In the genomic region with DNA sequence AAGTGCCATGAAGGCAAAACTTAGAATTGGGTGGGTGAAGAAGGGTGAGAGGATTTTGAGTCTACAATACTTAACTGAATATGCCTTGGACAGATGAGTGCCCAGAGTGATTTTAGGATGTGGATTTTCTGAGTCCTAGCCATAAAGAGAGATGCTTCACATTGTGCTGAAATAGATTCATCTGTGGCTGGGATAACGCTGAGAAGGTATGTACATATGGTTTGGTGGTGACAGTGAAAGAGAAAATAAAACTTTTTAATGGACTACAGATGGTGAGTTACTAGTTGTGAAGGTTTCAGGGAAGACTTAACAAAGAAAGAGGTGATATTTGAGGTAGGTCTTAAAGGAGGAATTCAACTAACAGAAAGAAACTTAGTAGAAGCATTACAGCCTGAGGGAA, we compare ENCODE assay signal across 33 cellular contexts.
"Had no signal": no experiment of that assay in that cellular context is flagged by ENCODE, and none has a peak within 500 bp of the region (broad histone marks: within the 10 kb centered on the region; RNA-seq: fewer than 3 reads in every experiment).

No MANE protein-coding gene starts in this region.

- H3K4me1 ChIP-seq: ascending aorta had no signal

- H3K27ac ChIP-seq: ascending aorta, cardiac muscle cell, VCaP had no signal

- H3K36me3 ChIP-seq: ascending aorta, cardiac muscle cell had no signal

- H3K27me3 ChIP-seq: ascending aorta, cardiac muscle cell had no signal

- H3K27me3 Mint-ChIP-seq: activated B cell treated with CpG ODN at 0.5 μM for 24 hours; activated CD4-positive, alpha-beta memory T cell treated with anti-CD3 and anti-CD28 coated beads for 36 hours; activated CD4-positive, alpha-beta T cell treated with anti-CD3 and anti-CD28 coated beads, Interleukin-2, amount 10 ng/mL, durations not matched to agents 24 days and 14 days; activated CD8-positive, alpha-beta T cell treated with anti-CD3 and anti-CD28 coated beads for 36 hours; activated naive CD4-positive, alpha-beta T cell treated with anti-CD3 and anti-CD28 coated beads, Interleukin-2, amount 10 ng/mL, durations not matched to agents 7 days and 5 days; activated naive CD4-positive, alpha-beta T cell treated with anti-CD3 and anti-CD28 coated beads, Interleukin-2, amount 50 U/mL, for 24 hours; activated naive CD8-positive, alpha-beta T cell; activated naive CD8-positive, alpha-beta T cell treated with anti-CD3 and anti-CD28 coated beads, Interleukin-2, amount 10 ng/mL, durations not matched to agents 7 days and 5 days; activated naive CD8-positive, alpha-beta T cell treated with anti-CD3 and anti-CD28 coated beads, Interleukin-2, amount 50 U/mL, for 24 hours; activated T-cell treated with anti-CD3 and anti-CD28 coated beads, Interleukin-2, amount 50 U/mL, for 24 hours; brain; central memory CD8-positive, alpha-beta T cell had no signal

- DNase-seq: activated B cell treated with CpG ODN at 0.5 μM for 24 hours; activated CD4-positive, alpha-beta memory T cell treated with anti-CD3 and anti-CD28 coated beads for 36 hours; activated CD4-positive, alpha-beta T cell treated with anti-CD3 and anti-CD28 coated beads for 4 hours; activated CD4-positive, alpha-beta T cell treated with anti-CD3 and anti-CD28 coated beads, Interleukin-2, amount 10 ng/mL, durations not matched to agents 24 days and 14 days; activated CD4-positive, alpha-beta T cell treated with anti-CD3 and anti-CD28 coated beads, Interleukin-2, amount 50 U/mL, for 1 hour; activated CD4-positive, alpha-beta T cell treated with anti-CD3 and anti-CD28 coated beads, Interleukin-2, amount 50 U/mL, for 4 hours; activated CD4-positive, CD25-positive, alpha-beta regulatory T cell treated with anti-CD3 and anti-CD28 coated beads, Interleukin-2, amount 50 U/mL, for 72 hours; activated CD8-positive, alpha-beta memory T cell treated with anti-CD3 and anti-CD28 coated beads, Interleukin-2, amount 50 U/mL, for 4 hours; activated CD8-positive, alpha-beta T cell treated with anti-CD3 and anti-CD28 coated beads for 36 hours; activated effector memory CD4-positive, alpha-beta T cell treated with Interleukin-2 at 50 U/mL for 16 hours; activated gamma-delta T cell; activated naive CD4-positive, alpha-beta T cell treated with anti-CD3 and anti-CD28 coated beads, Interleukin-2, amount 10 ng/mL, durations not matched to agents 7 days and 5 days; activated naive CD4-positive, alpha-beta T cell treated with Interleukin-2 at 50 U/mL for 16 hours; activated naive CD8-positive, alpha-beta T cell treated with anti-CD3 and anti-CD28 coated beads, Interleukin-2, amount 10 ng/mL, durations not matched to agents 7 days and 5 days; activated naive CD8-positive, alpha-beta T cell treated with anti-CD3 and anti-CD28 coated beads, Interleukin-2, amount 50 U/mL, for 24 hours; activated T-cell treated with anti-CD3 and anti-CD28 coated beads, Interleukin-2, amount 50 U/mL, for 24 hours; activated T-cell treated with anti-CD3 and anti-CD28 coated beads, Interleukin-2, amount 50 U/mL, for 48 hours; amygdala; anterior cingulate cortex; caudate nucleus; cerebellar nuclear complex; T-helper 2 cell; T-helper 9 cell had no signal

- H3K36me3 Mint-ChIP-seq: activated CD4-positive, alpha-beta memory T cell treated with anti-CD3 and anti-CD28 coated beads for 36 hours; activated naive CD4-positive, alpha-beta T cell treated with anti-CD3 and anti-CD28 coated beads, Interleukin-2, amount 10 ng/mL, durations not matched to agents 7 days and 5 days; activated naive CD4-positive, alpha-beta T cell treated with anti-CD3 and anti-CD28 coated beads, Interleukin-2, amount 50 U/mL, for 24 hours; activated naive CD8-positive, alpha-beta T cell; activated naive CD8-positive, alpha-beta T cell treated with anti-CD3 and anti-CD28 coated beads, Interleukin-2, amount 10 ng/mL, durations not matched to agents 7 days and 5 days; brain had no signal

- H3K4me3 Mint-ChIP-seq: activated B cell treated with CpG ODN at 0.5 μM for 24 hours; activated CD4-positive, alpha-beta memory T cell treated with anti-CD3 and anti-CD28 coated beads for 36 hours; activated CD4-positive, alpha-beta T cell treated with anti-CD3 and anti-CD28 coated beads, Interleukin-2, amount 10 ng/mL, durations not matched to agents 24 days and 14 days; activated CD8-positive, alpha-beta T cell treated with anti-CD3 and anti-CD28 coated beads for 36 hours; activated naive CD4-positive, alpha-beta T cell treated with anti-CD3 and anti-CD28 coated beads, Interleukin-2, amount 10 ng/mL, durations not matched to agents 7 days and 5 days; activated naive CD4-positive, alpha-beta T cell treated with anti-CD3 and anti-CD28 coated beads, Interleukin-2, amount 50 U/mL, for 24 hours; activated naive CD8-positive, alpha-beta T cell; activated naive CD8-positive, alpha-beta T cell treated with anti-CD3 and anti-CD28 coated beads, Interleukin-2, amount 10 ng/mL, durations not matched to agents 7 days and 5 days; activated naive CD8-positive, alpha-beta T cell treated with anti-CD3 and anti-CD28 coated beads, Interleukin-2, amount 50 U/mL, for 24 hours; activated T-cell treated with anti-CD3 and anti-CD28 coated beads, Interleukin-2, amount 50 U/mL, for 24 hours; brain; central memory CD8-positive, alpha-beta T cell; T-helper 1 cell treated with Interleukin-12 subunit alpha and Interleukin-12 subunit beta and Interleukin-4 antibody, amounts not matched to agents 30 μg/mL and 1 μg/mL, for 36 hours; T-helper 2 cell treated with Interferon-gamma antibody and Interleukin-4, amounts not matched to agents 5 μg/mL and 100 μg/mL, for 36 hours had no signal

- ATAC-seq: activated CD8-positive, alpha-beta T cell treated with anti-CD3 and anti-CD28 coated beads for 36 hours; activated naive CD8-positive, alpha-beta T cell treated with anti-CD3 and anti-CD28 coated beads, Interleukin-2, amount 50 U/mL, for 24 hours had no signal

- H3K4me3 ChIP-seq: ascending aorta, cardiac muscle cell had no signal

- H3K4me1 Mint-ChIP-seq: activated B cell treated with CpG ODN at 0.5 μM for 24 hours; activated CD4-positive, alpha-beta T cell treated with anti-CD3 and anti-CD28 coated beads, Interleukin-2, amount 10 ng/mL, durations not matched to agents 24 days and 14 days; activated naive CD4-positive, alpha-beta T cell treated with anti-CD3 and anti-CD28 coated beads, Interleukin-2, amount 10 ng/mL, durations not matched to agents 7 days and 5 days; activated naive CD4-positive, alpha-beta T cell treated with anti-CD3 and anti-CD28 coated beads, Interleukin-2, amount 50 U/mL, for 24 hours; activated naive CD8-positive, alpha-beta T cell treated with anti-CD3 and anti-CD28 coated beads, Interleukin-2, amount 10 ng/mL, durations not matched to agents 7 days and 5 days; activated naive CD8-positive, alpha-beta T cell treated with anti-CD3 and anti-CD28 coated beads, Interleukin-2, amount 50 U/mL, for 24 hours; brain; central memory CD8-positive, alpha-beta T cell had no signal

- H3K27ac Mint-ChIP-seq: activated B cell treated with CpG ODN at 0.5 μM for 24 hours; activated CD4-positive, alpha-beta memory T cell treated with anti-CD3 and anti-CD28 coated beads for 36 hours; activated CD4-positive, alpha-beta T cell treated with anti-CD3 and anti-CD28 coated beads, Interleukin-2, amount 10 ng/mL, durations not matched to agents 24 days and 14 days; activated CD8-positive, alpha-beta T cell treated with anti-CD3 and anti-CD28 coated beads for 36 hours; activated naive CD4-positive, alpha-beta T cell treated with anti-CD3 and anti-CD28 coated beads, Interleukin-2, amount 10 ng/mL, durations not matched to agents 7 days and 5 days; activated naive CD4-positive, alpha-beta T cell treated with anti-CD3 and anti-CD28 coated beads, Interleukin-2, amount 50 U/mL, for 24 hours; activated naive CD8-positive, alpha-beta T cell; activated naive CD8-positive, alpha-beta T cell treated with anti-CD3 and anti-CD28 coated beads, Interleukin-2, amount 10 ng/mL, durations not matched to agents 7 days and 5 days; activated naive CD8-positive, alpha-beta T cell treated with anti-CD3 and anti-CD28 coated beads, Interleukin-2, amount 50 U/mL, for 24 hours; activated T-cell treated with anti-CD3 and anti-CD28 coated beads, Interleukin-2, amount 50 U/mL, for 24 hours; activated T-helper 2 cell treated with anti-CD3 and anti-CD28 coated beads, Interferon-gamma antibody, Interleukin-2, Interleukin-4, amounts not matched to agents 10 μg/mL and 5 μg/mL and 100 μg/mL, durations not matched to agents 14 hours and 24 hours and 36 hours; brain; T-helper 1 cell treated with Interleukin-12 subunit alpha and Interleukin-12 subunit beta and Interleukin-4 antibody, amounts not matched to agents 30 μg/mL and 1 μg/mL, for 36 hours; T-helper 2 cell treated with Interferon-gamma antibody and Interleukin-4, amounts not matched to agents 5 μg/mL and 100 μg/mL, for 36 hours had no signal
